15 cellular contexts compared by ENCODE assay signal in genomic region chr18:63869374-63869773, GRCh38. TPM values are rescaled to one million over a fixed set of nuclear protein-coding genes. Genes with fewer than 3 reads are reported as not detected.
A peak's percentile ranks its signal among the peaks of the same experiment; 100 is the strongest.
DNase-seq lines count a peak whose midpoint lies in the region; FAIRE-seq and TF ChIP-seq lines count a peak whose summit lies in the region.
"Had no signal": no experiment of that assay in that cellular context is flagged by ENCODE, and none has a peak within 500 bp of the region (broad histone marks: within the 10 kb centered on the region; RNA-seq: fewer than 3 reads in every experiment).

No MANE protein-coding gene starts in this region.

- no peaks in the 10 kb centered on the region for H3K9me3 ChIP-seq in MG63

- no peaks in the 10 kb centered on the region for H3K27me3 ChIP-seq in MG63
- H3K27me3 ChIP-seq in bronchial epithelial cell (ENCODE audit: control insufficient read depth, insufficient read depth, low read length): no peaks in the 10 kb centered on the region

- TF ChIP-seq CTCF in bronchial epithelial cell (IDR thresholded peaks at IDR 0.05; ENCODE audit: insufficient read depth, low read length, severe bottlenecking) (no peak), GM13977 (IDR thresholded peaks at IDR 0.05; ENCODE audit: extremely low read depth, insufficient read depth, missing control alignments) (no peak)

- POLR2A ChIA-PET in HEK293T (lab: Yijun Ruan, JAX): no interaction called here

- H3K4me3 ChIP-seq in MG63: no peak overlapping the region
- H3K4me3 ChIP-seq in bronchial epithelial cell (ENCODE audit: low read depth, low read length): no peak overlapping the region

- FAIRE-seq in bronchial epithelial cell (lab: Jason Lieb, UNC): no peak

- DNase-seq in EH (ENCODE audit: low read depth) (peak; percentile 94), MG63 (peak; percentile 56), bronchial epithelial cell (ENCODE audit: low read depth) (peak; percentile 88), myocyte (ENCODE audit: low read depth) (peak; percentile 63), NCI-H446 (lab: John Stamatoyannopoulos, UW) (no peak), GM13977 (ENCODE audit: low spot score) (no peak), HEK293T (ENCODE audit: extremely low spot score) (no peak), 8988T (no peak)
- DNase-seq: activated naive CD8-positive, alpha-beta T cell treated with anti-CD3 and anti-CD28 coated beads, Interleukin-2, amount 50 U/mL, for 24 hours; DND-41; effector CD4-positive, alpha-beta T cell; NCI-H1694; stimulated activated CD4-positive, alpha-beta T cell treated with anti-CD3 and anti-CD28 coated beads, Interleukin-4, amount 100 ng/mL, for 1 hour; stimulated activated naive CD8-positive, alpha-beta T cell treated with anti-CD3 and anti-CD28 coated beads, Interleukin-15, Interleukin-2, amounts not matched to agents 100 U/mL and 50 U/mL, for 24 hours had no signal

- in situ Hi-C loops in GM13977 (cut with MboI; ENCODE audit: low pct_unique_long_range_greater_than_20kb, low sequenced_read_pairs, unreplicated experiment): no loop called here

- CTCF ChIA-PET in HEK293T (lab: Yijun Ruan, JAX): no interaction called here

- no peaks in the 10 kb centered on the region for H3K36me3 ChIP-seq in MG63
- H3K36me3 ChIP-seq in bronchial epithelial cell (ENCODE audit: control insufficient read depth, insufficient read depth, low read length): no peaks in the 10 kb centered on the region

TF ChIP-seq in HEK293T, 16 proteins besides CTCF, POLR2A, EP300 and RAD21:
- no peak for TF ChIP-seq CTBP1 (IDR thresholded peaks at IDR 0.05; ENCODE audit: borderline replicate concordance)
- TF ChIP-seq FOXM1 (IDR thresholded peaks at IDR 0.05; ENCODE audit: borderline replicate concordance): no peak
- TF ChIP-seq HDGF (IDR thresholded peaks at IDR 0.05; ENCODE audit: borderline replicate concordance): no peak
- TF ChIP-seq FOXA1 (IDR thresholded peaks at IDR 0.05): no peak
- no peak for TF ChIP-seq ELF4 (IDR thresholded peaks at IDR 0.05)
- TF ChIP-seq ZNF384 (IDR thresholded peaks at IDR 0.05): no peak
- no peak for TF ChIP-seq SP1 (IDR thresholded peaks at IDR 0.05)
- no peak for TF ChIP-seq ARNT (IDR thresholded peaks at IDR 0.05)
- no peak for TF ChIP-seq LEF1 (IDR thresholded peaks at IDR 0.05; ENCODE audit: borderline replicate concordance)
- TF ChIP-seq NFRKB (IDR thresholded peaks at IDR 0.05): no peak
- no peak for TF ChIP-seq BHLHE40 (IDR thresholded peaks at IDR 0.05; ENCODE audit: borderline replicate concordance)
- no peak for TF ChIP-seq TARDBP (IDR thresholded peaks at IDR 0.05)
- TF ChIP-seq SUZ12 (IDR thresholded peaks at IDR 0.05): no peak
- TF ChIP-seq PKNOX1 (IDR thresholded peaks at IDR 0.05): no peak
- no peak for TF ChIP-seq L3MBTL2 (conservative IDR thresholded peaks at IDR 0.05)
- TF ChIP-seq FOXK2 (IDR thresholded peaks at IDR 0.05): no peak

RNA-seq across cellular contexts. Expression of gene SERPINB2, which starts 18.1 kb away (rescaled TPM):
- not detected in 2 replicates for total RNA-seq in MG63 (2014; rRNA removed; shearing (Covaris generic); ENCODE audit: low replicate concordance)
- 50.5 and 64.6 TPM in 2 replicates for total RNA-seq in bronchial epithelial cell
- 0.40 and 1.3 TPM in 2 replicates for total RNA-seq in myocyte
- polyA plus RNA-seq in myocyte (2012): 0.45 TPM
- total RNA-seq: progenitor cell of endocrine pancreas had no signal

RNA-seq across cellular contexts. Expression of gene SERPINB10, which starts 38.4 kb away (rescaled TPM):
- not detected in 2 replicates for total RNA-seq in MG63 (2014; rRNA removed; shearing (Covaris generic); ENCODE audit: low replicate concordance)
- under 0.01 and 0.79 TPM in 2 replicates for total RNA-seq in bronchial epithelial cell
- not detected in 2 replicates for total RNA-seq in myocyte
- not detected for polyA plus RNA-seq in myocyte (2012)
- total RNA-seq: progenitor cell of endocrine pancreas had no signal

Comparison
In these comparisons a context has a peak if more than half of its experiments do, and no peak if none do; other contexts are left out.
1. DNase-seq: peak in EH (single experiment), MG63 (single experiment), bronchial epithelial cell (single experiment) and myocyte (single experiment); none in NCI-H446 (0 of 2), GM13977 (single experiment), HEK293T (single experiment) and 8988T (single experiment).
2. RNA of gene SERPINB2, which starts 18.1 kb away (total RNA-seq): 50.5 to 64.6 TPM in bronchial epithelial cell; 0.40 to 1.3 TPM in myocyte and not detected in MG63; every median in the first group is over 10 times any median in the second.